1 cellular context compared by ENCODE assay signal in genomic region chr21:45460611-45461368, GRCh38.
TF ChIP-seq lines count a peak whose summit lies in the region.

No MANE protein-coding gene starts in this region.

TF ChIP-seq in liver, 16 proteins besides CTCF, POLR2A, EP300 and RAD21 (continued from another document):
- TF ChIP-seq ATF3 (IDR thresholded peaks at IDR 0.05) = no peak
- TF ChIP-seq RXRA (IDR thresholded peaks at IDR 0.05) = peak; percentile 73 to 94
- peak; percentile 91 to 97 for TF ChIP-seq HNF4A (conservative IDR thresholded peaks at IDR 0.05)
- TF ChIP-seq EGR1 (IDR thresholded peaks at IDR 0.05; ENCODE audit: low read depth in 2 of 2) = peak in 1 of 2 donors; percentile 72
